ENCODE assay signal across 1 cellular context in the genomic region with DNA sequence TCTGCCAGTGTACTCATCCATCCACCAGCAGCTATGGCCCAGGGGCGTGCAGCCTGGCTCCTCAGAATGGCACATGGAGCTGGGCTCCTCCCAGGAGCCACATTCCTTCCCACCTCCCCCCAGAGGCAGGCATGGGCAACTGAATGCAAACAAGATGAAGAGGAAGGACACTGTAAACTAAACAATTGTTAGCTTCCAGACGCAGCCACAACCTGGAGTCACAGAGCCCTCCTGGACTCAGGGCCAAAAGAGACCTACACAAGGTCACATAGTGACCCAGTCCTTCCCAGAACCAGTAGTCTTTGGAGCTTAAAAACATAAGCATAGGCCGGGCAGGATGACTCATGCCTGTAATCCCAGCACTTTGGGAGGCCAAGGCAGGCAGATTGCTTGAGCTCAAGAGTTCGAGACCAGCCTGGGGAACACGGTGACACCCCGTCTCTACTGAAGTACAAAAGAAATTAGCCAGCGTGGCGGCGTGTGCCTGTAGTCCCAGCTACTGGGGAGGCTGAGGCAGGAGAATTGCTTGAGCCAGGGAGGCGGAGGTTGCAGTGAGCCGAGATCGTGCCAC.
A peak's percentile ranks its signal among the peaks of the same experiment; 100 is the strongest.
TF ChIP-seq lines count a peak whose summit lies in the region.

No MANE protein-coding gene starts in this region.

TF ChIP-seq in K562, 482 proteins besides CTCF, POLR2A, EP300 and RAD21 (continued from another document and continues in another):
- no peak for TF ChIP-seq SRSF9 (IDR thresholded peaks at IDR 0.05; ENCODE audit: borderline replicate concordance, low read depth, low read length)
- TF ChIP-seq, protein P1, sequence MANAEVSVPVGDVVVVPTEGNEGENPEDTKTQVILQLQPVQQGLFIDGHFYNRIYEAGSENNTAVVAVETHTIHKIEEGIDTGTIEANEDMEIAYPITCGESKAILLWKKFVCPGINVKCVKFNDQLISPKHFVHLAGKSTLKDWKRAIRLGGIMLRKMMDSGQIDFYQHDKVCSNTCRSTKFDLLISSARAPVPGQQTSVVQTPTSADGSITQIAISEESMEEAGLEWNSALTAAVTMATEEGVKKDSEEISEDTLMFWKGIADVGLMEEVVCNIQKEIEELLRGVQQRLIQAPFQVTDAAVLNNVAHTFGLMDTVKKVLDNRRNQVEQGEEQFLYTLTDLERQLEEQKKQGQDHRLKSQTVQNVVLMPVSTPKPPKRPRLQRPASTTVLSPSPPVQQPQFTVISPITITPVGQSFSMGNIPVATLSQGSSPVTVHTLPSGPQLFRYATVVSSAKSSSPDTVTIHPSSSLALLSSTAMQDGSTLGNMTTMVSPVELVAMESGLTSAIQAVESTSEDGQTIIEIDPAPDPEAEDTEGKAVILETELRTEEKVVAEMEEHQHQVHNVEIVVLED (CRISPR knock-in tag; IDR thresholded peaks at IDR 0.05), result no peak
- no peak for TF ChIP-seq PML (IDR thresholded peaks at IDR 0.05; ENCODE audit: low read length)
- TF ChIP-seq, protein P2, sequence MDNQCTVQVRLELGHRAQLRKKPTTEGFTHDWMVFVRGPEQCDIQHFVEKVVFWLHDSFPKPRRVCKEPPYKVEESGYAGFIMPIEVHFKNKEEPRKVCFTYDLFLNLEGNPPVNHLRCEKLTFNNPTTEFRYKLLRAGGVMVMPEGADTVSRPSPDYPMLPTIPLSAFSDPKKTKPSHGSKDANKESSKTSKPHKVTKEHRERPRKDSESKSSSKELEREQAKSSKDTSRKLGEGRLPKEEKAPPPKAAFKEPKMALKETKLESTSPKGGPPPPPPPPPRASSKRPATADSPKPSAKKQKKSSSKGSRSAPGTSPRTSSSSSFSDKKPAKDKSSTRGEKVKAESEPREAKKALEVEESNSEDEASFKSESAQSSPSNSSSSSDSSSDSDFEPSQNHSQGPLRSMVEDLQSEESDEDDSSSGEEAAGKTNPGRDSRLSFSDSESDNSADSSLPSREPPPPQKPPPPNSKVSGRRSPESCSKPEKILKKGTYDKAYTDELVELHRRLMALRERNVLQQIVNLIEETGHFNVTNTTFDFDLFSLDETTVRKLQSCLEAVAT (IDR thresholded peaks at IDR 0.05), result no peak
- TF ChIP-seq, protein P3, sequence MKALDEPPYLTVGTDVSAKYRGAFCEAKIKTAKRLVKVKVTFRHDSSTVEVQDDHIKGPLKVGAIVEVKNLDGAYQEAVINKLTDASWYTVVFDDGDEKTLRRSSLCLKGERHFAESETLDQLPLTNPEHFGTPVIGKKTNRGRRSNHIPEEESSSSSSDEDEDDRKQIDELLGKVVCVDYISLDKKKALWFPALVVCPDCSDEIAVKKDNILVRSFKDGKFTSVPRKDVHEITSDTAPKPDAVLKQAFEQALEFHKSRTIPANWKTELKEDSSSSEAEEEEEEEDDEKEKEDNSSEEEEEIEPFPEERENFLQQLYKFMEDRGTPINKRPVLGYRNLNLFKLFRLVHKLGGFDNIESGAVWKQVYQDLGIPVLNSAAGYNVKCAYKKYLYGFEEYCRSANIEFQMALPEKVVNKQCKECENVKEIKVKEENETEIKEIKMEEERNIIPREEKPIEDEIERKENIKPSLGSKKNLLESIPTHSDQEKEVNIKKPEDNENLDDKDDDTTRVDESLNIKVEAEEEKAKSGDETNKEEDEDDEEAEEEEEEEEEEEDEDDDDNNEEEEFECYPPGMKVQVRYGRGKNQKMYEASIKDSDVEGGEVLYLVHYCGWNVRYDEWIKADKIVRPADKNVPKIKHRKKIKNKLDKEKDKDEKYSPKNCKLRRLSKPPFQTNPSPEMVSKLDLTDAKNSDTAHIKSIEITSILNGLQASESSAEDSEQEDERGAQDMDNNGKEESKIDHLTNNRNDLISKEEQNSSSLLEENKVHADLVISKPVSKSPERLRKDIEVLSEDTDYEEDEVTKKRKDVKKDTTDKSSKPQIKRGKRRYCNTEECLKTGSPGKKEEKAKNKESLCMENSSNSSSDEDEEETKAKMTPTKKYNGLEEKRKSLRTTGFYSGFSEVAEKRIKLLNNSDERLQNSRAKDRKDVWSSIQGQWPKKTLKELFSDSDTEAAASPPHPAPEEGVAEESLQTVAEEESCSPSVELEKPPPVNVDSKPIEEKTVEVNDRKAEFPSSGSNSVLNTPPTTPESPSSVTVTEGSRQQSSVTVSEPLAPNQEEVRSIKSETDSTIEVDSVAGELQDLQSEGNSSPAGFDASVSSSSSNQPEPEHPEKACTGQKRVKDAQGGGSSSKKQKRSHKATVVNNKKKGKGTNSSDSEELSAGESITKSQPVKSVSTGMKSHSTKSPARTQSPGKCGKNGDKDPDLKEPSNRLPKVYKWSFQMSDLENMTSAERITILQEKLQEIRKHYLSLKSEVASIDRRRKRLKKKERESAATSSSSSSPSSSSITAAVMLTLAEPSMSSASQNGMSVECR (CRISPR knock-in tag; IDR thresholded peaks at IDR 0.05), result 0 out of 2 replicates have a peak, but pooled peaks have one; percentile 27
- no peak for TF ChIP-seq CREM (IDR thresholded peaks at IDR 0.05; ENCODE audit: low read depth)
- TF ChIP-seq, protein P4, sequence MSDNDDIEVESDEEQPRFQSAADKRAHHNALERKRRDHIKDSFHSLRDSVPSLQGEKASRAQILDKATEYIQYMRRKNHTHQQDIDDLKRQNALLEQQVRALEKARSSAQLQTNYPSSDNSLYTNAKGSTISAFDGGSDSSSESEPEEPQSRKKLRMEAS (CRISPR knock-in tag; IDR thresholded peaks at IDR 0.05), result 0 out of 2 replicates have a peak, but pooled peaks have one; percentile 10
- no peak for TF ChIP-seq ERF (CRISPR knock-in tag; IDR thresholded peaks at IDR 0.05)
- TF ChIP-seq GATAD2B (IDR thresholded peaks at IDR 0.05; ENCODE audit: borderline replicate concordance), result no peak
- TF ChIP-seq RBM14 (IDR thresholded peaks at IDR 0.05; ENCODE audit: borderline replicate concordance, insufficient read depth, low read depth, low read length), result no peak
- TF ChIP-seq TGIF2 (CRISPR knock-in tag; IDR thresholded peaks at IDR 0.05), result no peak; the same call in 1 of the 2 replicates
- TF ChIP-seq, protein P5, sequence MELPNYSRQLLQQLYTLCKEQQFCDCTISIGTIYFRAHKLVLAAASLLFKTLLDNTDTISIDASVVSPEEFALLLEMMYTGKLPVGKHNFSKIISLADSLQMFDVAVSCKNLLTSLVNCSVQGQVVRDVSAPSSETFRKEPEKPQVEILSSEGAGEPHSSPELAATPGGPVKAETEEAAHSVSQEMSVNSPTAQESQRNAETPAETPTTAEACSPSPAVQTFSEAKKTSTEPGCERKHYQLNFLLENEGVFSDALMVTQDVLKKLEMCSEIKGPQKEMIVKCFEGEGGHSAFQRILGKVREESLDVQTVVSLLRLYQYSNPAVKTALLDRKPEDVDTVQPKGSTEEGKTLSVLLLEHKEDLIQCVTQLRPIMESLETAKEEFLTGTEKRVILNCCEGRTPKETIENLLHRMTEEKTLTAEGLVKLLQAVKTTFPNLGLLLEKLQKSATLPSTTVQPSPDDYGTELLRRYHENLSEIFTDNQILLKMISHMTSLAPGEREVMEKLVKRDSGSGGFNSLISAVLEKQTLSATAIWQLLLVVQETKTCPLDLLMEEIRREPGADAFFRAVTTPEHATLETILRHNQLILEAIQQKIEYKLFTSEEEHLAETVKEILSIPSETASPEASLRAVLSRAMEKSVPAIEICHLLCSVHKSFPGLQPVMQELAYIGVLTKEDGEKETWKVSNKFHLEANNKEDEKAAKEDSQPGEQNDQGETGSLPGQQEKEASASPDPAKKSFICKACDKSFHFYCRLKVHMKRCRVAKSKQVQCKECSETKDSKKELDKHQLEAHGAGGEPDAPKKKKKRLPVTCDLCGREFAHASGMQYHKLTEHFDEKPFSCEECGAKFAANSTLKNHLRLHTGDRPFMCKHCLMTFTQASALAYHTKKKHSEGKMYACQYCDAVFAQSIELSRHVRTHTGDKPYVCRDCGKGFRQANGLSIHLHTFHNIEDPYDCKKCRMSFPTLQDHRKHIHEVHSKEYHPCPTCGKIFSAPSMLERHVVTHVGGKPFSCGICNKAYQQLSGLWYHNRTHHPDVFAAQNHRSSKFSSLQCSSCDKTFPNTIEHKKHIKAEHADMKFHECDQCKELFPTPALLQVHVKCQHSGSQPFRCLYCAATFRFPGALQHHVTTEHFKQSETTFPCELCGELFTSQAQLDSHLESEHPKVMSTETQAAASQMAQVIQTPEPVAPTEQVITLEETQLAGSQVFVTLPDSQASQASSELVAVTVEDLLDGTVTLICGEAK (IDR thresholded peaks at IDR 0.05), result no peak
- TF ChIP-seq, protein P5 (CRISPR knock-in tag; IDR thresholded peaks at IDR 0.05), result no peak
- TF ChIP-seq, protein P6, sequence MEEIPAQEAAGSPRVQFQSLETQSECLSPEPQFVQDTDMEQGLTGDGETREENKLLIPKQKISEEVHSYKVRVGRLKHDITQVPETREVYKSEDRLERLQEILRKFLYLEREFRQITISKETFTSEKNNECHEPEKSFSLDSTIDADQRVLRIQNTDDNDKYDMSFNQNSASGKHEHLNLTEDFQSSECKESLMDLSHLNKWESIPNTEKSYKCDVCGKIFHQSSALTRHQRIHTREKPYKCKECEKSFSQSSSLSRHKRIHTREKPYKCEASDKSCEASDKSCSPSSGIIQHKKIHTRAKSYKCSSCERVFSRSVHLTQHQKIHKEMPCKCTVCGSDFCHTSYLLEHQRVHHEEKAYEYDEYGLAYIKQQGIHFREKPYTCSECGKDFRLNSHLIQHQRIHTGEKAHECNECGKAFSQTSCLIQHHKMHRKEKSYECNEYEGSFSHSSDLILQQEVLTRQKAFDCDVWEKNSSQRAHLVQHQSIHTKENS (CRISPR knock-in tag; IDR thresholded peaks at IDR 0.05), result no peak
- TF ChIP-seq ETS2 (tag; IDR thresholded peaks at IDR 0.05; ENCODE audit: borderline replicate concordance, poor library complexity, severe bottlenecking), result no peak
- no peak for TF ChIP-seq SAFB (IDR thresholded peaks at IDR 0.05; ENCODE audit: borderline replicate concordance, low read depth, low read length)
- no peak for TF ChIP-seq RBBP5 (IDR thresholded peaks at IDR 0.05; ENCODE audit: borderline replicate concordance, insufficient read depth, low read length, poor library complexity, severe bottlenecking)
- TF ChIP-seq, protein P7, sequence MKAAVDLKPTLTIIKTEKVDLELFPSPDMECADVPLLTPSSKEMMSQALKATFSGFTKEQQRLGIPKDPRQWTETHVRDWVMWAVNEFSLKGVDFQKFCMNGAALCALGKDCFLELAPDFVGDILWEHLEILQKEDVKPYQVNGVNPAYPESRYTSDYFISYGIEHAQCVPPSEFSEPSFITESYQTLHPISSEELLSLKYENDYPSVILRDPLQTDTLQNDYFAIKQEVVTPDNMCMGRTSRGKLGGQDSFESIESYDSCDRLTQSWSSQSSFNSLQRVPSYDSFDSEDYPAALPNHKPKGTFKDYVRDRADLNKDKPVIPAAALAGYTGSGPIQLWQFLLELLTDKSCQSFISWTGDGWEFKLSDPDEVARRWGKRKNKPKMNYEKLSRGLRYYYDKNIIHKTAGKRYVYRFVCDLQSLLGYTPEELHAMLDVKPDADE (conservative IDR thresholded peaks at IDR 0.05; ENCODE audit: control insufficient read depth, low read depth, low read length), result no peak
- no peak for TF ChIP-seq ZC3H4 (CRISPR knock-in tag; IDR thresholded peaks at IDR 0.05; ENCODE audit: borderline replicate concordance)
- no peak for TF ChIP-seq SMARCB1 (IDR thresholded peaks at IDR 0.05; ENCODE audit: insufficient read length, low read depth)
